Comparison of ENCODE assay signal across 8 cellular contexts in genomic region chr7:82559203-82559805, GRCh38.
DNase-seq lines count a peak whose midpoint lies in the region; ATAC-seq and TF ChIP-seq lines count a peak whose summit lies in the region.

No MANE protein-coding gene starts in this region.

- no peak overlapping the region for H3K23ac ChIP-seq in IMR-90 (ENCODE audit: low read depth, low read length)

- WGBS in IMR-90 (ENCODE audit: extremely low coverage in 2 of 2, insufficient read length in 1 of 2), 2 experiments = 42% methylated on average over 7 of the region's 7 CpGs; no CpG with 5 or more reads in 1 of the 2 experiments

- H3K4me1 ChIP-seq in IMR-90 (ENCODE audit: control insufficient read depth, insufficient read depth, low read length) (peaks cover 5% of the 10 kb centered on the region), PC-3 (ENCODE audit: insufficient read depth, low read length) (no peaks in the 10 kb centered on the region)

- H2BK120ac ChIP-seq in IMR-90 (ENCODE audit: low read depth, low read length) = no peak overlapping the region

- no peaks in the 10 kb centered on the region for H3K79me2 ChIP-seq in PC-3 (ENCODE audit: low read length)

- H4K8ac ChIP-seq in IMR-90 (ENCODE audit: low read depth in 2 of 2, low read length in 2 of 2) = no peak overlapping the region

- no peak overlapping the region for H3K9ac ChIP-seq in IMR-90 (ENCODE audit: low read depth, low read length)
- no peak overlapping the region for H3K9ac ChIP-seq in PC-3 (ENCODE audit: low read length)

- ATAC-seq in GM18498 (IDR thresholded peaks at IDR 0.05; ENCODE audit: unreplicated experiment) = peak; percentile 94
- ATAC-seq in IMR-90 (ENCODE audit: low read depth) = no peak
- peak; percentile 31; the same call in 1 of the 2 replicates for ATAC-seq in PC-3
- no peak for ATAC-seq in stimulated activated memory B cell treated with anti-CD40 and anti-IgM and Interleukin-4, amounts not matched to agents 10 μg/mL and 1 μg/mL and 100 μg/mL, for 72 hours
- no peak for ATAC-seq in HG02852 (IDR thresholded peaks at IDR 0.05; ENCODE audit: unreplicated experiment)

- H3K4me3 Mint-ChIP-seq in activated T-helper 2 cell treated with anti-CD3 and anti-CD28 coated beads, Interferon-gamma antibody, Interleukin-2, Interleukin-4, amounts not matched to agents 10 μg/mL and 5 μg/mL and 100 μg/mL, durations not matched to agents 14 hours and 24 hours and 36 hours (ENCODE audit: low read depth) = no peak overlapping the region
- no peak overlapping the region for H3K4me3 Mint-ChIP-seq in stimulated activated memory B cell treated with anti-CD40 and anti-IgM and Interleukin-4, amounts not matched to agents 10 μg/mL and 1 μg/mL and 100 μg/mL, for 72 hours

- H3F3A ChIP-seq in PC-3 (ENCODE audit: low read length, unreplicated experiment) = no peaks in the 10 kb centered on the region

- no peaks in the 10 kb centered on the region for H3K27me3 Mint-ChIP-seq in activated T-helper 2 cell treated with anti-CD3 and anti-CD28 coated beads, Interferon-gamma antibody, Interleukin-2, Interleukin-4, amounts not matched to agents 10 μg/mL and 5 μg/mL and 100 μg/mL, durations not matched to agents 14 hours and 24 hours and 36 hours (ENCODE audit: low read depth)
- no peaks in the 10 kb centered on the region for H3K27me3 Mint-ChIP-seq in stimulated activated memory B cell treated with anti-CD40 and anti-IgM and Interleukin-4, amounts not matched to agents 10 μg/mL and 1 μg/mL and 100 μg/mL, for 72 hours

- H3K27me3 ChIP-seq in IMR-90 (ENCODE audit: control insufficient read depth, insufficient read depth, low read length) (no peaks in the 10 kb centered on the region), PC-3 (ENCODE audit: low read length) (peaks cover 7% of the 10 kb centered on the region; the same call in 1 of the 2 replicates)

- H3K9me2 ChIP-seq in PC-3 (replicated peaks; ENCODE audit: low read length) = no peaks in the 10 kb centered on the region

- H2AK5ac ChIP-seq in IMR-90 (ENCODE audit: low read depth, low read length) = no peak overlapping the region

- no peaks in the 10 kb centered on the region for H4K20me1 ChIP-seq in IMR-90 (ENCODE audit: insufficient read depth, low read length)
- H4K20me1 ChIP-seq in PC-3 (ENCODE audit: low read length) = no peaks in the 10 kb centered on the region

- H3K4me3 ChIP-seq in IMR-90 (ENCODE audit: insufficient read depth, low read depth, low read length) (no peak overlapping the region), PC-3 (ENCODE audit: low read length) (peak overlapping the region; percentile 43; the same call in 1 of the 2 replicates)

- no peak overlapping the region for H3K27ac ChIP-seq in IMR-90 (ENCODE audit: insufficient read depth, low read length)
- H3K27ac ChIP-seq in PC-3 (ENCODE audit: low read length) = no peak overlapping the region

- no peak overlapping the region for H3K4ac ChIP-seq in IMR-90 (ENCODE audit: low read depth, low read length)

- no peaks in the 10 kb centered on the region for H3K79me1 ChIP-seq in IMR-90 (ENCODE audit: low read depth in 1 of 2, low read length in 2 of 2)

- CTCF ChIA-PET in IMR-90 (lab: Yijun Ruan, JAX) (no interaction called here), PC-3 (lab: Charles Lee) (no interaction called here)

- H3K36me3 Mint-ChIP-seq in activated T-helper 2 cell treated with anti-CD3 and anti-CD28 coated beads, Interferon-gamma antibody, Interleukin-2, Interleukin-4, amounts not matched to agents 10 μg/mL and 5 μg/mL and 100 μg/mL, durations not matched to agents 14 hours and 24 hours and 36 hours (ENCODE audit: low read depth) = no peaks in the 10 kb centered on the region
- H3K36me3 Mint-ChIP-seq in stimulated activated memory B cell treated with anti-CD40 and anti-IgM and Interleukin-4, amounts not matched to agents 10 μg/mL and 1 μg/mL and 100 μg/mL, for 72 hours = no peaks in the 10 kb centered on the region

- no peak overlapping the region for H2BK5ac ChIP-seq in IMR-90 (ENCODE audit: low read depth, low read length, poor library complexity, severe bottlenecking)

- H4K5ac ChIP-seq in IMR-90 (ENCODE audit: low read depth, low read length) = no peak overlapping the region

- H2AK9ac ChIP-seq in IMR-90 (replicated peaks; ENCODE audit: low read depth, low read length, poor library complexity) = no peak overlapping the region

- H3K9me1 ChIP-seq in IMR-90 (ENCODE audit: insufficient read depth, low read length) = 0 out of 2 replicates have a peak, but pooled peaks cover 3% of the 10 kb centered on the region

- dilution Hi-C loops in IMR-90 (cut with HindIII; ENCODE audit: low sequenced_read_pairs, unreplicated experiment) = no loop called here

- H3K36me3 ChIP-seq in IMR-90 (ENCODE audit: control insufficient read depth, insufficient read depth, low read length) = no peaks in the 10 kb centered on the region
- H3K36me3 ChIP-seq in PC-3 (ENCODE audit: low read depth, low read length) = no peaks in the 10 kb centered on the region

- H4K91ac ChIP-seq in IMR-90 (ENCODE audit: insufficient read depth, low read depth, low read length) = no peak overlapping the region

- H3K9me3 Mint-ChIP-seq in activated T-helper 2 cell treated with anti-CD3 and anti-CD28 coated beads, Interferon-gamma antibody, Interleukin-2, Interleukin-4, amounts not matched to agents 10 μg/mL and 5 μg/mL and 100 μg/mL, durations not matched to agents 14 hours and 24 hours and 36 hours = no peaks in the 10 kb centered on the region
- peaks cover 5% of the 10 kb centered on the region for H3K9me3 Mint-ChIP-seq in stimulated activated memory B cell treated with anti-CD40 and anti-IgM and Interleukin-4, amounts not matched to agents 10 μg/mL and 1 μg/mL and 100 μg/mL, for 72 hours

- TF ChIP-seq CTCF in IMR-90 (conservative IDR thresholded peaks at IDR 0.05; ENCODE audit: low read depth, low read length) (no peak), PC-3 (conservative IDR thresholded peaks at IDR 0.05; ENCODE audit: low read depth, low read length) (no peak)

- DNase-seq in IMR-90 = no peak
- DNase-seq in PC-3 = no peak
- peak; percentile 83 for DNase-seq in left kidney (ENCODE audit: low read depth, low spot score)
- DNase-seq in activated T-helper 2 cell treated with anti-CD3 and anti-CD28 coated beads, Interferon-gamma antibody, Interleukin-2, Interleukin-4, amounts not matched to agents 10 μg/mL and 5 μg/mL and 100 μg/mL, durations not matched to agents 14 hours and 24 hours and 36 hours (ENCODE audit: low spot score) = no peak
- DNase-seq in GOT3 (lab: John Stamatoyannopoulos, UW) = no peak

- no peak overlapping the region for H2AFZ ChIP-seq in IMR-90 (replicated peaks; ENCODE audit: low read length, poor library complexity)
- peak overlapping the region; percentile 24; the same call in 1 of the 2 replicates for H2AFZ ChIP-seq in PC-3 (ENCODE audit: low read length)

- H3K14ac ChIP-seq in IMR-90 (replicated peaks; ENCODE audit: low read depth, low read length) = no peak overlapping the region

- H3K56ac ChIP-seq in IMR-90 (ENCODE audit: extremely low read depth, insufficient read depth, low read length) = no peak overlapping the region

- intact Hi-C loops in IMR-90 (cut with micrococcal nuclease) = no loop called here
- intact Hi-C loops in PC-3 (cut with micrococcal nuclease) = no loop called here
- intact Hi-C loops in activated T-helper 2 cell treated with anti-CD3 and anti-CD28 coated beads, Interferon-gamma antibody, Interleukin-2, Interleukin-4, amounts not matched to agents 10 μg/mL and 5 μg/mL and 100 μg/mL, durations not matched to agents 14 hours and 24 hours and 36 hours (cut with micrococcal nuclease) = no loop called here

- H3K18ac ChIP-seq in IMR-90 (ENCODE audit: low read depth, low read length) = no peak overlapping the region

- no peak overlapping the region for H3K27ac Mint-ChIP-seq in activated T-helper 2 cell treated with anti-CD3 and anti-CD28 coated beads, Interferon-gamma antibody, Interleukin-2, Interleukin-4, amounts not matched to agents 10 μg/mL and 5 μg/mL and 100 μg/mL, durations not matched to agents 14 hours and 24 hours and 36 hours
- H3K27ac Mint-ChIP-seq in stimulated activated memory B cell treated with anti-CD40 and anti-IgM and Interleukin-4, amounts not matched to agents 10 μg/mL and 1 μg/mL and 100 μg/mL, for 72 hours = no peak overlapping the region

- no peaks in the 10 kb centered on the region for H3K4me1 Mint-ChIP-seq in activated T-helper 2 cell treated with anti-CD3 and anti-CD28 coated beads, Interferon-gamma antibody, Interleukin-2, Interleukin-4, amounts not matched to agents 10 μg/mL and 5 μg/mL and 100 μg/mL, durations not matched to agents 14 hours and 24 hours and 36 hours (ENCODE audit: low read depth)
- H3K4me1 Mint-ChIP-seq in stimulated activated memory B cell treated with anti-CD40 and anti-IgM and Interleukin-4, amounts not matched to agents 10 μg/mL and 1 μg/mL and 100 μg/mL, for 72 hours = no peaks in the 10 kb centered on the region

- H3K9me3 ChIP-seq in IMR-90 (ENCODE audit: control insufficient read depth, insufficient read depth, low read length) (no peaks in the 10 kb centered on the region; the same call in 1 of the 2 replicates), PC-3 (ENCODE audit: low read length) (no peaks in the 10 kb centered on the region)

- H3K4me2 ChIP-seq in IMR-90 (ENCODE audit: low read depth, low read length) (peak overlapping the region; percentile 61; the same call in 1 of the 2 replicates), PC-3 (ENCODE audit: low read length) (peak overlapping the region; percentile 73; the same call in 1 of the 2 replicates)

- no peak overlapping the region for H2BK20ac ChIP-seq in IMR-90 (ENCODE audit: low read depth, low read length)

- BruUV-seq in IMR-90 (replicated peaks; lab: Mats Ljungman, UMichigan) (no TSS peak), PC-3 (replicated peaks; lab: Mats Ljungman, UMichigan) (no TSS peak)

- in situ Hi-C loops in IMR-90 (cut with MboI; ENCODE audit: low sequenced_read_pairs) = no loop called here

- no peak for TF ChIP-seq POLR2A in IMR-90 (IDR thresholded peaks at IDR 0.05; ENCODE audit: low read depth, low read length)

- no peak overlapping the region for H2BK15ac ChIP-seq in IMR-90 (ENCODE audit: low read depth, low read length)

- no peak for TF ChIP-seq RAD21 in IMR-90 (IDR thresholded peaks at IDR 0.05; ENCODE audit: low read length)

- POLR2A ChIA-PET in IMR-90 (lab: Charles Lee; ENCODE audit: unreplicated experiment) = no interaction called here
- POLR2A ChIA-PET in PC-3 (lab: Charles Lee; ENCODE audit: unreplicated experiment) = interaction anchor here (0.6 kb wide), 1 partner anchor 10 kb away, joined by 5 read pairs; no protein-coding TSS in a partner anchor

TF ChIP-seq in IMR-90, 13 proteins besides CTCF, POLR2A, EP300 and RAD21 (continues in another document):
- no peak for TF ChIP-seq FOS (IDR thresholded peaks at IDR 0.05; ENCODE audit: low read depth, low read length)
- TF ChIP-seq, protein P1, sequence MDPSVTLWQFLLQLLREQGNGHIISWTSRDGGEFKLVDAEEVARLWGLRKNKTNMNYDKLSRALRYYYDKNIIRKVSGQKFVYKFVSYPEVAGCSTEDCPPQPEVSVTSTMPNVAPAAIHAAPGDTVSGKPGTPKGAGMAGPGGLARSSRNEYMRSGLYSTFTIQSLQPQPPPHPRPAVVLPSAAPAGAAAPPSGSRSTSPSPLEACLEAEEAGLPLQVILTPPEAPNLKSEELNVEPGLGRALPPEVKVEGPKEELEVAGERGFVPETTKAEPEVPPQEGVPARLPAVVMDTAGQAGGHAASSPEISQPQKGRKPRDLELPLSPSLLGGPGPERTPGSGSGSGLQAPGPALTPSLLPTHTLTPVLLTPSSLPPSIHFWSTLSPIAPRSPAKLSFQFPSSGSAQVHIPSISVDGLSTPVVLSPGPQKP (IDR thresholded peaks at IDR 0.05; ENCODE audit: borderline replicate concordance, low read depth, low read length) = no peak

Comparison
In these comparisons a context has a peak if more than half of its experiments do, and no peak if none do; other contexts are left out.
1. ATAC-seq: peak in GM18498 (single experiment) and PC-3 (single experiment); none in IMR-90 (single experiment), stimulated activated memory B cell treated with anti-CD40 and anti-IgM and Interleukin-4, amounts not matched to agents 10 μg/mL and 1 μg/mL and 100 μg/mL, for 72 hours (single experiment) and HG02852 (single experiment).